In the genomic region with DNA sequence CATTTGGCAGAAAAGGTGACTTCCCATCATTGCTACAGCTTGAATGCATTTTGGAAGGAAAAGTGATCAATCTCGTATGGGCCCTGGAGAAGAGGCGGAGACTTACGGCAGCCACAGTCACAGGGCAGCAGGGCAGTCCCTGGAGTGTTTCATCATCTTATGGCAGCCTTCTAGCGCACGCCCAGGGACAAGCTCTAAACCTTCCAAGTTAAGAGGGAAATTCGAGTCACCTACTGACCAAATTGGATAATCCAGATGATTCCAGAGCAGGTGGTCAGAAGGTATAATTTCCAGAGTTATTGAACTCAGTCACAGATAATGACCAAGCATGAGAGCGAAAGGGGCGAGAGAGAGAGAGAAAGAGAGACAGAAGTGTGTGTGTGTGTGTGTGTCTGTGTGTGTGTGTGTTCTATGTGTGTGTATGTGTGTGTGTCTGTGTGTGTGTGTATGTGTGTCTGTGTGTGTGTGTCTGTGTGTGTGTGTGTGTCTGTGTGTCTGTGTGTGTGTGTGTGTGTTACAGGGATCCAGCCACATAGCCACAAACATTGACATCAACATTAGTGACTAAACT, we compare ENCODE assay signal across 2 cellular contexts.
TF ChIP-seq lines count a peak whose summit lies in the region.

No MANE protein-coding gene starts in this region.

TF ChIP-seq in HepG2, 621 proteins besides CTCF, POLR2A, EP300 and RAD21:
- TF ChIP-seq ZBTB7B (CRISPR knock-in tag; IDR thresholded peaks at IDR 0.05) = no peak
- no peak for TF ChIP-seq KDM4B (CRISPR knock-in tag; IDR thresholded peaks at IDR 0.05)
- TF ChIP-seq, protein P1, sequence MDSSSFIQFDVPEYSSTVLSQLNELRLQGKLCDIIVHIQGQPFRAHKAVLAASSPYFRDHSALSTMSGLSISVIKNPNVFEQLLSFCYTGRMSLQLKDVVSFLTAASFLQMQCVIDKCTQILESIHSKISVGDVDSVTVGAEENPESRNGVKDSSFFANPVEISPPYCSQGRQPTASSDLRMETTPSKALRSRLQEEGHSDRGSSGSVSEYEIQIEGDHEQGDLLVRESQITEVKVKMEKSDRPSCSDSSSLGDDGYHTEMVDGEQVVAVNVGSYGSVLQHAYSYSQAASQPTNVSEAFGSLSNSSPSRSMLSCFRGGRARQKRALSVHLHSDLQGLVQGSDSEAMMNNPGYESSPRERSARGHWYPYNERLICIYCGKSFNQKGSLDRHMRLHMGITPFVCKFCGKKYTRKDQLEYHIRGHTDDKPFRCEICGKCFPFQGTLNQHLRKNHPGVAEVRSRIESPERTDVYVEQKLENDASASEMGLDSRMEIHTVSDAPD (CRISPR knock-in tag; IDR thresholded peaks at IDR 0.05) = no peak
- TF ChIP-seq, protein P2, sequence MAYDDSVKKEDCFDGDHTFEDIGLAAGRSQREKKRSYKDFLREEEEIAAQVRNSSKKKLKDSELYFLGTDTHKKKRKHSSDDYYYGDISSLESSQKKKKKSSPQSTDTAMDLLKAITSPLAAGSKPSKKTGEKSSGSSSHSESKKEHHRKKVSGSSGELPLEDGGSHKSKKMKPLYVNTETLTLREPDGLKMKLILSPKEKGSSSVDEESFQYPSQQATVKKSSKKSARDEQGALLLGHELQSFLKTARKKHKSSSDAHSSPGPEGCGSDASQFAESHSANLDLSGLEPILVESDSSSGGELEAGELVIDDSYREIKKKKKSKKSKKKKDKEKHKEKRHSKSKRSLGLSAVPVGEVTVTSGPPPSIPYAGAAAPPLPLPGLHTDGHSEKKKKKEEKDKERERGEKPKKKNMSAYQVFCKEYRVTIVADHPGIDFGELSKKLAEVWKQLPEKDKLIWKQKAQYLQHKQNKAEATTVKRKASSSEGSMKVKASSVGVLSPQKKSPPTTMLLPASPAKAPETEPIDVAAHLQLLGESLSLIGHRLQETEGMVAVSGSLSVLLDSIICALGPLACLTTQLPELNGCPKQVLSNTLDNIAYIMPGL (CRISPR knock-in tag; IDR thresholded peaks at IDR 0.05; ENCODE audit: borderline replicate concordance in 1 of 2, low read depth in 1 of 2) = no peak
- TF ChIP-seq, protein P3, sequence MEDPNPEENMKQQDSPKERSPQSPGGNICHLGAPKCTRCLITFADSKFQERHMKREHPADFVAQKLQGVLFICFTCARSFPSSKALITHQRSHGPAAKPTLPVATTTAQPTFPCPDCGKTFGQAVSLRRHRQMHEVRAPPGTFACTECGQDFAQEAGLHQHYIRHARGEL (CRISPR knock-in tag; IDR thresholded peaks at IDR 0.05) = no peak
- TF ChIP-seq FLYWCH1 (CRISPR knock-in tag; IDR thresholded peaks at IDR 0.05) = no peak
- TF ChIP-seq, protein P4, sequence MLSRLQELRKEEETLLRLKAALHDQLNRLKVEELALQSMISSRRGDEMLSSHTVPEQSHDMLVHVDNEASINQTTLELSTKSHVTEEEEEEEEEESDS (CRISPR knock-in tag; IDR thresholded peaks at IDR 0.05; ENCODE audit: borderline replicate concordance) = no peak
- TF ChIP-seq, protein P5, sequence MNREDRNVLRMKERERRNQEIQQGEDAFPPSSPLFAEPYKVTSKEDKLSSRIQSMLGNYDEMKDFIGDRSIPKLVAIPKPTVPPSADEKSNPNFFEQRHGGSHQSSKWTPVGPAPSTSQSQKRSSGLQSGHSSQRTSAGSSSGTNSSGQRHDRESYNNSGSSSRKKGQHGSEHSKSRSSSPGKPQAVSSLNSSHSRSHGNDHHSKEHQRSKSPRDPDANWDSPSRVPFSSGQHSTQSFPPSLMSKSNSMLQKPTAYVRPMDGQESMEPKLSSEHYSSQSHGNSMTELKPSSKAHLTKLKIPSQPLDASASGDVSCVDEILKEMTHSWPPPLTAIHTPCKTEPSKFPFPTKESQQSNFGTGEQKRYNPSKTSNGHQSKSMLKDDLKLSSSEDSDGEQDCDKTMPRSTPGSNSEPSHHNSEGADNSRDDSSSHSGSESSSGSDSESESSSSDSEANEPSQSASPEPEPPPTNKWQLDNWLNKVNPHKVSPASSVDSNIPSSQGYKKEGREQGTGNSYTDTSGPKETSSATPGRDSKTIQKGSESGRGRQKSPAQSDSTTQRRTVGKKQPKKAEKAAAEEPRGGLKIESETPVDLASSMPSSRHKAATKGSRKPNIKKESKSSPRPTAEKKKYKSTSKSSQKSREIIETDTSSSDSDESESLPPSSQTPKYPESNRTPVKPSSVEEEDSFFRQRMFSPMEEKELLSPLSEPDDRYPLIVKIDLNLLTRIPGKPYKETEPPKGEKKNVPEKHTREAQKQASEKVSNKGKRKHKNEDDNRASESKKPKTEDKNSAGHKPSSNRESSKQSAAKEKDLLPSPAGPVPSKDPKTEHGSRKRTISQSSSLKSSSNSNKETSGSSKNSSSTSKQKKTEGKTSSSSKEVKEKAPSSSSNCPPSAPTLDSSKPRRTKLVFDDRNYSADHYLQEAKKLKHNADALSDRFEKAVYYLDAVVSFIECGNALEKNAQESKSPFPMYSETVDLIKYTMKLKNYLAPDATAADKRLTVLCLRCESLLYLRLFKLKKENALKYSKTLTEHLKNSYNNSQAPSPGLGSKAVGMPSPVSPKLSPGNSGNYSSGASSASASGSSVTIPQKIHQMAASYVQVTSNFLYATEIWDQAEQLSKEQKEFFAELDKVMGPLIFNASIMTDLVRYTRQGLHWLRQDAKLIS (CRISPR knock-in tag; IDR thresholded peaks at IDR 0.05) = no peak
- no peak for TF ChIP-seq CENPT (CRISPR knock-in tag; IDR thresholded peaks at IDR 0.05; ENCODE audit: low read depth)

TF ChIP-seq in H1, 55 proteins besides CTCF, POLR2A, EP300 and RAD21:
- no peak for TF ChIP-seq JUN (IDR thresholded peaks at IDR 0.05; ENCODE audit: low read depth, low read length)
- TF ChIP-seq SIN3A (conservative IDR thresholded peaks at IDR 0.05 in 1 of 2, IDR thresholded peaks at IDR 0.05 in 1 of 2; ENCODE audit: low read depth in 1 of 2, low read length in 2 of 2) = no peak
- TF ChIP-seq CEBPB (IDR thresholded peaks at IDR 0.05; ENCODE audit: low read depth, low read length) = 0 out of 2 replicates have a peak, but pooled peaks have one; percentile 18
- TF ChIP-seq YY1 (IDR thresholded peaks at IDR 0.05; ENCODE audit: low read depth, low read length) = no peak
